ENCODE assay signal across 8 cellular contexts in the genomic region with DNA sequence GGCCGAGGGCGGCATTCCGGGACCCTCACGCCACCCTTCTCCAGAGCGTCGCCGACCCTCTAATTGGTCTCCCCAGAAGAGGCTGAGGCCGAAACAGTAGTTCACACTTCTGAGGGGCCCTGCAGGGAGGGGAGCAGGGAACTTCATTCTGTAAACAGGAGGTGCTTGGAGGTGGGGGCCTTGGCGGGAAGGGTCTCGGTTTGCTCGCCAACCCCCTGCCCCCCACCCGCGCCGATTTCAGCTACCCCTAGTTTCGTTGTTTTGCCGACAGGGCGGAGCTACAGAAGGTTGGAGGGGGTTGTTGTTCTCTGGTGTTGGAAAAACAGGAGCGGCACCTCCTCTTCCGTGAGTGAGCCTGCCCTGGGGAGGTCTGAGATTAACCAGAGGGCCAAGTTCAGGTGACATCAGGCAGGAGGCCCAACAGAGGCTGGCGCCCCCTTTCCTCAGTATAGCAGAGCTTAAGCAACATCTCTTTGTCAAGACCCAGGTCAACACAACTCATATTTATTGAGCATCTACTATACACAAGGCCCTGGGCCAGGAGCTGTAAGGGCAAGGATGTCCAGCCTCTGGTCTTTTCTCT. TPM values are rescaled to one million over a fixed set of nuclear protein-coding genes. Genes with fewer than 3 reads are reported as not detected.
DNase-seq lines count a peak whose midpoint lies in the region; ATAC-seq and TF ChIP-seq lines count a peak whose summit lies in the region.

No MANE protein-coding gene starts in this region.

- DNase-seq in DND-41 = no peak
- peak; percentile 27 to 34 for DNase-seq in SJCRH30
- no peak for DNase-seq in foreskin fibroblast
- DNase-seq in progenitor cell of endocrine pancreas (ENCODE audit: low spot score, unreplicated experiment) = peak; percentile 21
- DNase-seq in NCI-H345 treated with DMSO at 0.1 percent for 48 hours (lab: John Stamatoyannopoulos, UW; ENCODE audit: unreplicated experiment) = no peak
- DNase-seq in medulla oblongata (ENCODE audit: extremely low spot score) = no peak
- DNase-seq in AML-193 (lab: John Stamatoyannopoulos, UW) = no peak

- peak; percentile 11 for TF ChIP-seq CTCF in DND-41 (IDR thresholded peaks at IDR 0.05; ENCODE audit: borderline replicate concordance, extremely low read depth, low read length, poor library complexity, severe bottlenecking)
- no peak for TF ChIP-seq CTCF in foreskin fibroblast (IDR thresholded peaks at IDR 0.05; ENCODE audit: low read depth, low read length)
- peak; percentile 9 for TF ChIP-seq CTCF in progenitor cell of endocrine pancreas (IDR thresholded peaks at IDR 0.05; ENCODE audit: unreplicated experiment)

- peaks cover 13% of the 10 kb centered on the region for H3K36me3 Mint-ChIP-seq in progenitor cell of endocrine pancreas (ENCODE audit: insufficient read depth)

- H3K27me3 ChIP-seq in DND-41 (ENCODE audit: insufficient read depth, low read length, poor library complexity) = peaks cover 50% of the 10 kb centered on the region
- no peaks in the 10 kb centered on the region for H3K27me3 ChIP-seq in SJCRH30

- no peak overlapping the region for H3K27ac ChIP-seq in DND-41 (ENCODE audit: low read length)
- H3K27ac ChIP-seq in SJCRH30 = peak overlapping the region; percentile 97

- ATAC-seq in DND-41 (ENCODE audit: insufficient read depth, low read depth) = no peak
- no peak for ATAC-seq in GM21515 (IDR thresholded peaks at IDR 0.05; ENCODE audit: unreplicated experiment)

- peak overlapping the region in 1 of 2 experiments; percentile 55; a peak in 2 of 4 replicates for H3K4me3 ChIP-seq in DND-41 (ENCODE audit: low read depth in 1 of 2, low read length in 2 of 2)
- H3K4me3 ChIP-seq in SJCRH30 = peak overlapping the region; percentile 86
- peak overlapping the region; percentile 56 to 76 for H3K4me3 ChIP-seq in foreskin fibroblast (ENCODE audit: low read depth in 1 of 2, low read length in 2 of 2)

- peak overlapping the region; percentile 43; the same call in 1 of the 2 replicates for H3K9ac ChIP-seq in DND-41 (ENCODE audit: low read depth, low read length)

- no peaks in the 10 kb centered on the region; the same call in 1 of the 2 replicates for H4K20me1 ChIP-seq in DND-41 (ENCODE audit: insufficient read depth, low read length)

- no peaks in the 10 kb centered on the region for H3K27me3 Mint-ChIP-seq in progenitor cell of endocrine pancreas

- H3K27ac Mint-ChIP-seq in progenitor cell of endocrine pancreas = peak overlapping the region; percentile 99

- 0 out of 2 replicates have a peak overlapping the region, but pooled peaks have one; percentile 51 for H2AFZ ChIP-seq in DND-41 (ENCODE audit: low read depth, low read length)

- H3K4me2 ChIP-seq in DND-41 (ENCODE audit: insufficient read depth, low read length) = peak overlapping the region; percentile 78

- peak overlapping the region; percentile 93 for H3K4me3 Mint-ChIP-seq in progenitor cell of endocrine pancreas (ENCODE audit: low read depth)

- H3K4me1 Mint-ChIP-seq in progenitor cell of endocrine pancreas (ENCODE audit: low read depth) = peaks cover 27% of the 10 kb centered on the region

- no peaks in the 10 kb centered on the region for H3K9me3 Mint-ChIP-seq in progenitor cell of endocrine pancreas (ENCODE audit: low read depth)

- H3K4me1 ChIP-seq in DND-41 (ENCODE audit: insufficient read depth, low read length) (peaks cover 20% of the 10 kb centered on the region), SJCRH30 (peaks cover 25% of the 10 kb centered on the region)

- H3K79me2 ChIP-seq in DND-41 (ENCODE audit: insufficient read depth, low read length) = no peaks in the 10 kb centered on the region

- H3K9me3 ChIP-seq in DND-41 (ENCODE audit: insufficient read depth, low read length, severe bottlenecking) (no peaks in the 10 kb centered on the region), SJCRH30 (replicated peaks) (no peaks in the 10 kb centered on the region)

- H3K36me3 ChIP-seq in DND-41 (ENCODE audit: insufficient read depth, low read length) (no peaks in the 10 kb centered on the region), SJCRH30 (peaks cover 6% of the 10 kb centered on the region; the same call in 1 of the 2 replicates)

RNA-seq across cellular contexts. Expression of gene ERBB3, which starts 0.7 kb away (rescaled TPM):
- 38.0 and 38.8 TPM in 2 replicates for total RNA-seq in SJCRH30 (2014; rRNA removed; shearing (Covaris generic))
- total RNA-seq in progenitor cell of endocrine pancreas = 206 and 221 TPM in 2 replicates

RNA-seq across cellular contexts. Expression of gene PA2G4, which starts 23.7 kb away (rescaled TPM):
- total RNA-seq in SJCRH30 (2014; rRNA removed; shearing (Covaris generic)) = 342 and 348 TPM in 2 replicates
- total RNA-seq in progenitor cell of endocrine pancreas = 103 and 106 TPM in 2 replicates

RNA-seq across cellular contexts. Expression of gene RPL41, which starts 35.8 kb away (rescaled TPM):
- total RNA-seq in SJCRH30 (2014; rRNA removed; shearing (Covaris generic)) = 5,544 and 5,661 TPM in 2 replicates
- total RNA-seq in progenitor cell of endocrine pancreas = 3,912 and 3,916 TPM in 2 replicates

RNA-seq across cellular contexts. Expression of gene ZC3H10, which starts 37.4 kb away (rescaled TPM):
- total RNA-seq in SJCRH30 (2014; rRNA removed; shearing (Covaris generic)) = 5.5 and 5.8 TPM in 2 replicates
- 12.0 and 13.8 TPM in 2 replicates for total RNA-seq in progenitor cell of endocrine pancreas

RNA-seq across cellular contexts. Expression of gene RPS26, which starts 38.9 kb away (rescaled TPM):
- 229 and 271 TPM in 2 replicates for total RNA-seq in SJCRH30 (2014; rRNA removed; shearing (Covaris generic))
- total RNA-seq in progenitor cell of endocrine pancreas = 30.2 and 39.3 TPM in 2 replicates

Comparison
In these comparisons a context has a peak if more than half of its experiments do, and no peak if none do; other contexts are left out.
1. DNase-seq: peak in SJCRH30 (2 of 2) and progenitor cell of endocrine pancreas (single experiment); none in DND-41 (single experiment), foreskin fibroblast (0 of 2), NCI-H345 treated with DMSO at 0.1 percent for 48 hours (single experiment), medulla oblongata (single experiment) and AML-193 (0 of 2).